Comparison of ENCODE assay signal across 8 cellular contexts in genomic region chr9:95505676-95506437, GRCh38. TPM values are rescaled to one million over a fixed set of nuclear protein-coding genes. Genes with fewer than 3 reads are reported as not detected.
DNase-seq lines count a peak whose midpoint lies in the region; ATAC-seq and TF ChIP-seq lines count a peak whose summit lies in the region.

No MANE protein-coding gene starts in this region.

- peaks cover 36% of the 10 kb centered on the region for H3K4me1 Mint-ChIP-seq in WTC11
- H3K4me1 Mint-ChIP-seq in endodermal cell = peaks cover 20% of the 10 kb centered on the region

- H3K27me3 ChIP-seq in endodermal cell (ENCODE audit: control insufficient read depth, insufficient read depth, low read length, poor library complexity, severe bottlenecking) (no peaks in the 10 kb centered on the region), thoracic aorta (replicated peaks; ENCODE audit: insufficient read depth) (no peaks in the 10 kb centered on the region)

- peak overlapping the region; percentile 97 for H3K4me3 ChIP-seq in endodermal cell (ENCODE audit: low read length)
- H3K4me3 ChIP-seq in mesodermal cell (ENCODE audit: extremely low read depth, insufficient read depth, low read length, poor library complexity, severe bottlenecking) = peak overlapping the region; percentile 81
- H3K4me3 ChIP-seq in thoracic aorta = peak overlapping the region; percentile 92

- POLR2A ChIA-PET in WTC11 (lab: Charles Lee) = interaction anchor here (0.6 to 0.7 kb wide), 3 partner anchors 65 to 291 kb away, joined by 3 to 5 read pairs (median 3); no protein-coding TSS in a partner anchor

- H3K27ac Mint-ChIP-seq in WTC11 (peak overlapping the region; percentile 71), endodermal cell (peak overlapping the region; percentile 92)

- H3K9ac ChIP-seq in endodermal cell (ENCODE audit: extremely low read depth, low read length, poor library complexity, severe bottlenecking) = peak overlapping the region; percentile 83

- H3K4me1 ChIP-seq in endodermal cell (ENCODE audit: control insufficient read depth, insufficient read depth, low read length) = no peaks in the 10 kb centered on the region
- H3K4me1 ChIP-seq in mesodermal cell (ENCODE audit: control insufficient read depth, insufficient read depth, low read length, poor library complexity, severe bottlenecking) = peaks cover 17% of the 10 kb centered on the region
- peaks cover 0 to 23% of the 10 kb centered on the region in 2 donors for H3K4me1 ChIP-seq in thoracic aorta (ENCODE audit: control insufficient read depth in 1 of 2, low read depth in 2 of 2)

- H3K27me3 Mint-ChIP-seq in WTC11 (ENCODE audit: low read depth) (no peaks in the 10 kb centered on the region; the same call in 1 of the 2 replicates), endodermal cell (ENCODE audit: insufficient read depth) (peaks cover 10% of the 10 kb centered on the region)

- H3K9me3 ChIP-seq in endodermal cell (ENCODE audit: control insufficient read depth, low read length) (no peaks in the 10 kb centered on the region), mesodermal cell (ENCODE audit: control insufficient read depth, low read length) (no peaks in the 10 kb centered on the region), thoracic aorta (no peaks in the 10 kb centered on the region)

- WGBS in endodermal cell (ENCODE audit: insufficient coverage in 1 of 2, insufficient read length in 1 of 2), 2 experiments = 0% methylated on average over 24 to 84 of the region's 84 CpGs
- WGBS in mesodermal cell (ENCODE audit: insufficient coverage in 2 of 2), 2 experiments = 0 to 1% methylated on average over 37 to 44 of the region's 84 CpGs

- TF ChIP-seq CTCF in WTC11 (IDR thresholded peaks at IDR 0.05) = no peak
- TF ChIP-seq CTCF in endodermal cell (conservative IDR thresholded peaks at IDR 0.05) = no peak
- TF ChIP-seq CTCF in thoracic aorta (IDR thresholded peaks at IDR 0.05) = no peak

- H3K27ac ChIP-seq in endodermal cell (ENCODE audit: low read depth, low read length) (peak overlapping the region; percentile 70), mesodermal cell (ENCODE audit: low read depth, low read length, severe bottlenecking) (peak overlapping the region; percentile 89), thoracic aorta (peak overlapping the region; percentile 83 to 88)

- DNase-seq in Ammon's horn (ENCODE audit: low spot score) (peak; percentile 45), LHCN-M2 (ENCODE audit: low read depth) (peak; percentile 35), WTC11 (ENCODE audit: low spot score) (peak; percentile 66), endodermal cell (peak; percentile 83), thoracic aorta (ENCODE audit: low spot score) (no peak)

- H3K36me3 Mint-ChIP-seq in WTC11 = peaks cover 8% of the 10 kb centered on the region; the same call in 1 of the 2 replicates
- peaks cover 13% of the 10 kb centered on the region for H3K36me3 Mint-ChIP-seq in endodermal cell (ENCODE audit: low read depth)

- H3K9me3 Mint-ChIP-seq in WTC11 (no peaks in the 10 kb centered on the region), endodermal cell (no peaks in the 10 kb centered on the region)

- peak overlapping the region; percentile 96 for H3K4me3 Mint-ChIP-seq in WTC11
- H3K4me3 Mint-ChIP-seq in endodermal cell = peak overlapping the region; percentile 80

- ATAC-seq in GM18868 (IDR thresholded peaks at IDR 0.05; ENCODE audit: unreplicated experiment) (peak; percentile 28), WTC11 (peak; percentile 6), thoracic aorta (ENCODE audit: insufficient number of reproducible peaks, low FRiP score, low read depth) (no peak), HG02970 (IDR thresholded peaks at IDR 0.05; ENCODE audit: low FRiP score, unreplicated experiment) (no peak)

- CTCF ChIA-PET in WTC11 (lab: Charles Lee) = interaction anchor here (0.6 to 0.7 kb wide), 2 partner anchors 120 to 249 kb away, joined by 3 read pairs; no protein-coding TSS in a partner anchor

- H3K36me3 ChIP-seq in endodermal cell (ENCODE audit: control insufficient read depth, insufficient read depth, low read length) (peaks cover 9% of the 10 kb centered on the region), mesodermal cell (ENCODE audit: control insufficient read depth, insufficient read depth, low read length) (peaks cover 23% of the 10 kb centered on the region), thoracic aorta (no peaks in the 10 kb centered on the region)

TF ChIP-seq in WTC11, 78 proteins besides CTCF, POLR2A, EP300 and RAD21:
- TF ChIP-seq ZMAT4 (CRISPR knock-in tag; IDR thresholded peaks at IDR 0.05) (no peak), RELA (CRISPR knock-in tag; IDR thresholded peaks at IDR 0.05; ENCODE audit: borderline replicate concordance) (0 out of 2 replicates have a peak, but pooled peaks have one; percentile 31)

RNA-seq across cellular contexts. Expression of gene PTCH1, which starts 10.9 kb away (rescaled TPM):
- 3.6 and 3.8 TPM in 2 replicates for total RNA-seq in LHCN-M2 (2014; rRNA removed)
- polyA plus RNA-seq in LHCN-M2 (2012) = 0.95 TPM
- total RNA-seq in WTC11 (2021) = 27.9 to 38.0 TPM (median 30.9 TPM) in 3 replicates
- total RNA-seq in endodermal cell = 10 to 100 TPM; 26.0 to 32.9 TPM
- polyA plus RNA-seq in endodermal cell (2013, experiment 1 of 2) = 21.0 TPM
- polyA plus RNA-seq in endodermal cell (2013, experiment 2 of 2) = 18.5 TPM
- polyA plus RNA-seq in mesodermal cell (2013, experiment 1 of 2) = 18.2 TPM
- 15.8 TPM for polyA plus RNA-seq in mesodermal cell (2013, experiment 2 of 2)
- 10 to 100 TPM; 12.6 to 19.2 TPM for total RNA-seq in thoracic aorta

Comparison
In these comparisons a context has a peak if more than half of its experiments do, and no peak if none do; other contexts are left out.
1. ATAC-seq: peak in GM18868 (single experiment) and WTC11 (single experiment); none in thoracic aorta (single experiment) and HG02970 (single experiment).
2. Peak in every context shown above with its lines, with median percentiles within 50 percentile points of each other: H3K27ac ChIP-seq and H3K4me3 ChIP-seq.